In the genomic region with DNA sequence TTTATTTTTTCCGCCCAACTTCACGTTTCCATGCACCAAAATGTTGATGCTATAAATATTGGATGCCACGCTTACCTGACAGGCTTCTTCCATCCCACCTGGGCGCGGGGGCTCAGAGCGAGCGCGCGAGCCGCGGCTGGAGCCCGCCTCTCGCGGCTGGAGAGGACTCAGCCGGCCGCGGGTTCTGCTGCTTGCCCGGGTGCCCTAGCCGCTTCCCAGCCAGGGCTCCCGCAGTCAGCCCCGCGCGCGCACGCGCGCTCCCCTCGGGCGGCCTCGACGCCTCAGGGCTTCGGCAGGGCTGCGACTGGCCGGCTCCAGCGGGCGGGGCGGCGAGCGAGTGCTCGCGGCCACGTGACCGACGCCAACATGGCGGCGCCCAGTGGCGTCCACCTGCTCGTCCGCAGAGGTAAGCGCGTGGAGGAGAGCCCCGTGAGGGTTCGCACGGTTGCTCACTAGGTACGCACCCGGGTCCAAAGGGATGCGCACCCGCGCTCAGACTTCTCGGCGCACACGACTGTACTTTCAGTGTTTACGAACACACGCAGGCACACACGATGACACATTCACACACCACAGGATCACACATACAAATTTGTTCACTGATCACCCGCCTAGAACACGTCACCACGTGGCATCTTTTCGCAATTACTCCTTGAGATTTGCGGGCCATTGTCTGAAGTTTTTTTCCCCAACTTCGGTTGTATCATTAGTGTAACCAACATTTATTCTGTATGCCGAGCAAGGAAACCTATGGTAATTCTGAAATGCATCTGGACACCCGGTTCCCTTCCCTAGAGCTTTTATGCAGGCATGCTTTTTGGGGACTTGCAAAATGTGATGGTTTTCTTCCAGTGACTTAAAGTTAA, we compare ENCODE assay signal across 1 cellular context.
TF ChIP-seq lines count a peak whose summit lies in the region.

A gene (plus strand): TSS at position 350 of the 866 bp plus-strand sequence. CDS start 17 bp downstream, at position 367.

TF ChIP-seq in HEK293, 187 proteins besides CTCF, POLR2A, EP300 and RAD21 (continued from another document and continues in another):
- TF ChIP-seq, protein P1, sequence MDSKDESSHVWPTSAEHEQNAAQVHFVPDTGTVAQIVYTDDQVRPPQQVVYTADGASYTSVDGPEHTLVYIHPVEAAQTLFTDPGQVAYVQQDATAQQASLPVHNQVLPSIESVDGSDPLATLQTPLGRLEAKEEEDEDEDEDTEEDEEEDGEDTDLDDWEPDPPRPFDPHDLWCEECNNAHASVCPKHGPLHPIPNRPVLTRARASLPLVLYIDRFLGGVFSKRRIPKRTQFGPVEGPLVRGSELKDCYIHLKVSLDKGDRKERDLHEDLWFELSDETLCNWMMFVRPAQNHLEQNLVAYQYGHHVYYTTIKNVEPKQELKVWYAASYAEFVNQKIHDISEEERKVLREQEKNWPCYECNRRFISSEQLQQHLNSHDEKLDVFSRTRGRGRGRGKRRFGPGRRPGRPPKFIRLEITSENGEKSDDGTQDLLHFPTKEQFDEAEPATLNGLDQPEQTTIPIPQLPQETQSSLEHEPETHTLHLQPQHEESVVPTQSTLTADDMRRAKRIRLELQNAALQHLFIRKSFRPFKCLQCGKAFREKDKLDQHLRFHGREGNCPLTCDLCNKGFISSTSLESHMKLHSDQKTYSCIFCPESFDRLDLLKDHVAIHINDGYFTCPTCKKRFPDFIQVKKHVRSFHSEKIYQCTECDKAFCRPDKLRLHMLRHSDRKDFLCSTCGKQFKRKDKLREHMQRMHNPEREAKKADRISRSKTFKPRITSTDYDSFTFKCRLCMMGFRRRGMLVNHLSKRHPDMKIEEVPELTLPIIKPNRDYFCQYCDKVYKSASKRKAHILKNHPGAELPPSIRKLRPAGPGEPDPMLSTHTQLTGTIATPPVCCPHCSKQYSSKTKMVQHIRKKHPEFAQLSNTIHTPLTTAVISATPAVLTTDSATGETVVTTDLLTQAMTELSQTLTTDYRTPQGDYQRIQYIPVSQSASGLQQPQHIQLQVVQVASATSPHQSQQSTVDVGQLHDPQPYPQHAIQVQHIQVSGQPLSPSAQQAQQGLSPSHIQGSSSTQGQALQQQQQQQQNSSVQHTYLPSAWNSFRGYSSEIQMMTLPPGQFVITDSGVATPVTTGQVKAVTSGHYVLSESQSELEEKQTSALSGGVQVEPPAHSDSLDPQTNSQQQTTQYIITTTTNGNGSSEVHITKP (tag by site-specific recombination; IDR thresholded peaks at IDR 0.05) = peak; percentile 83
- TF ChIP-seq, protein P2, sequence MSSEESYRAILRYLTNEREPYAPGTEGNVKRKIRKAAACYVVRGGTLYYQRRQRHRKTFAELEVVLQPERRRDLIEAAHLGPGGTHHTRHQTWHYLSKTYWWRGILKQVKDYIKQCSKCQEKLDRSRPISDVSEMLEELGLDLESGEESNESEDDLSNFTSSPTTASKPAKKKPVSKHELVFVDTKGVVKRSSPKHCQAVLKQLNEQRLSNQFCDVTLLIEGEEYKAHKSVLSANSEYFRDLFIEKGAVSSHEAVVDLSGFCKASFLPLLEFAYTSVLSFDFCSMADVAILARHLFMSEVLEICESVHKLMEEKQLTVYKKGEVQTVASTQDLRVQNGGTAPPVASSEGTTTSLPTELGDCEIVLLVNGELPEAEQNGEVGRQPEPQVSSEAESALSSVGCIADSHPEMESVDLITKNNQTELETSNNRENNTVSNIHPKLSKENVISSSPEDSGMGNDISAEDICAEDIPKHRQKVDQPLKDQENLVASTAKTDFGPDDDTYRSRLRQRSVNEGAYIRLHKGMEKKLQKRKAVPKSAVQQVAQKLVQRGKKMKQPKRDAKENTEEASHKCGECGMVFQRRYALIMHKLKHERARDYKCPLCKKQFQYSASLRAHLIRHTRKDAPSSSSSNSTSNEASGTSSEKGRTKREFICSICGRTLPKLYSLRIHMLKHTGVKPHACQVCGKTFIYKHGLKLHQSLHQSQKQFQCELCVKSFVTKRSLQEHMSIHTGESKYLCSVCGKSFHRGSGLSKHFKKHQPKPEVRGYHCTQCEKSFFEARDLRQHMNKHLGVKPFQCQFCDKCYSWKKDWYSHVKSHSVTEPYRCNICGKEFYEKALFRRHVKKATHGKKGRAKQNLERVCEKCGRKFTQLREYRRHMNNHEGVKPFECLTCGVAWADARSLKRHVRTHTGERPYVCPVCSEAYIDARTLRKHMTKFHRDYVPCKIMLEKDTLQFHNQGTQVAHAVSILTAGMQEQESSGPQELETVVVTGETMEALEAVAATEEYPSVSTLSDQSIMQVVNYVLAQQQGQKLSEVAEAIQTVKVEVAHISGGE (tag by site-specific recombination; conservative IDR thresholded peaks at IDR 0.05; ENCODE audit: low read depth) = peak; percentile 56; the same call in 1 of the 2 replicates
- no peak for TF ChIP-seq ZNF664 (tag by site-specific recombination; IDR thresholded peaks at IDR 0.05)
- no peak for TF ChIP-seq ZNF558 (tag by site-specific recombination; IDR thresholded peaks at IDR 0.05)
- 0 out of 2 replicates have a peak, but pooled peaks have one; percentile 16 for TF ChIP-seq ZBTB48 (tag by site-specific recombination; IDR thresholded peaks at IDR 0.05)
- TF ChIP-seq, protein P3, sequence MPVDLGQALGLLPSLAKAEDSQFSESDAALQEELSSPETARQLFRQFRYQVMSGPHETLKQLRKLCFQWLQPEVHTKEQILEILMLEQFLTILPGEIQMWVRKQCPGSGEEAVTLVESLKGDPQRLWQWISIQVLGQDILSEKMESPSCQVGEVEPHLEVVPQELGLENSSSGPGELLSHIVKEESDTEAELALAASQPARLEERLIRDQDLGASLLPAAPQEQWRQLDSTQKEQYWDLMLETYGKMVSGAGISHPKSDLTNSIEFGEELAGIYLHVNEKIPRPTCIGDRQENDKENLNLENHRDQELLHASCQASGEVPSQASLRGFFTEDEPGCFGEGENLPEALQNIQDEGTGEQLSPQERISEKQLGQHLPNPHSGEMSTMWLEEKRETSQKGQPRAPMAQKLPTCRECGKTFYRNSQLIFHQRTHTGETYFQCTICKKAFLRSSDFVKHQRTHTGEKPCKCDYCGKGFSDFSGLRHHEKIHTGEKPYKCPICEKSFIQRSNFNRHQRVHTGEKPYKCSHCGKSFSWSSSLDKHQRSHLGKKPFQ (tag by site-specific recombination; IDR thresholded peaks at IDR 0.05) = peak; percentile 55; the same call in 1 of the 2 replicates
- TF ChIP-seq ZNF146 (tag by site-specific recombination; IDR thresholded peaks at IDR 0.05) = peak; percentile 25; the same call in 1 of the 2 replicates
- TF ChIP-seq, protein P4, sequence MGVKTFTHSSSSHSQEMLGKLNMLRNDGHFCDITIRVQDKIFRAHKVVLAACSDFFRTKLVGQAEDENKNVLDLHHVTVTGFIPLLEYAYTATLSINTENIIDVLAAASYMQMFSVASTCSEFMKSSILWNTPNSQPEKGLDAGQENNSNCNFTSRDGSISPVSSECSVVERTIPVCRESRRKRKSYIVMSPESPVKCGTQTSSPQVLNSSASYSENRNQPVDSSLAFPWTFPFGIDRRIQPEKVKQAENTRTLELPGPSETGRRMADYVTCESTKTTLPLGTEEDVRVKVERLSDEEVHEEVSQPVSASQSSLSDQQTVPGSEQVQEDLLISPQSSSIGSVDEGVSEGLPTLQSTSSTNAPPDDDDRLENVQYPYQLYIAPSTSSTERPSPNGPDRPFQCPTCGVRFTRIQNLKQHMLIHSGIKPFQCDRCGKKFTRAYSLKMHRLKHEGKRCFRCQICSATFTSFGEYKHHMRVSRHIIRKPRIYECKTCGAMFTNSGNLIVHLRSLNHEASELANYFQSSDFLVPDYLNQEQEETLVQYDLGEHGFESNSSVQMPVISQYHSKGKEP (tag by site-specific recombination; IDR thresholded peaks at IDR 0.05) = peak; percentile 61; the same call in 1 of the 2 replicates
- peak; percentile 83 for TF ChIP-seq ZBTB17 (tag by site-specific recombination; IDR thresholded peaks at IDR 0.05)
- TF ChIP-seq ZNF701 (tag by site-specific recombination; IDR thresholded peaks at IDR 0.05) = no peak
- TF ChIP-seq ZNF777 (tag by site-specific recombination; IDR thresholded peaks at IDR 0.05; ENCODE audit: borderline replicate concordance) = no peak
- TF ChIP-seq ZSCAN23 (tag by site-specific recombination; IDR thresholded peaks at IDR 0.05) = no peak
- TF ChIP-seq, protein P5, sequence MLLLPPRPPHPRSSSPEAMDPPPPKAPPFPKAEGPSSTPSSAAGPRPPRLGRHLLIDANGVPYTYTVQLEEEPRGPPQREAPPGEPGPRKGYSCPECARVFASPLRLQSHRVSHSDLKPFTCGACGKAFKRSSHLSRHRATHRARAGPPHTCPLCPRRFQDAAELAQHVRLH (tag by site-specific recombination; IDR thresholded peaks at IDR 0.05) = peak; percentile 69; the same call in 1 of the 2 replicates
- peak; percentile 74; the same call in 1 of the 2 replicates for TF ChIP-seq ZNF391 (tag by site-specific recombination; IDR thresholded peaks at IDR 0.05; ENCODE audit: borderline replicate concordance, low read depth)
- peak; percentile 91 for TF ChIP-seq ZNF24 (tag by site-specific recombination; IDR thresholded peaks at IDR 0.05)
- no peak for TF ChIP-seq BCL11A (tag by site-specific recombination; IDR thresholded peaks at IDR 0.05; ENCODE audit: low read depth)
- TF ChIP-seq ZNF621 (tag by site-specific recombination; IDR thresholded peaks at IDR 0.05) = no peak
- TF ChIP-seq TCF7L2 (IDR thresholded peaks at IDR 0.05; ENCODE audit: borderline replicate concordance, low read depth, low read length) = no peak
- TF ChIP-seq ZNF747 (tag by site-specific recombination; IDR thresholded peaks at IDR 0.05) = no peak
- no peak for TF ChIP-seq HOXD13 (CRISPR knock-in tag; IDR thresholded peaks at IDR 0.05; ENCODE audit: borderline replicate concordance)
- no peak for TF ChIP-seq ZNF677 (tag by site-specific recombination; IDR thresholded peaks at IDR 0.05)
- TF ChIP-seq, protein P6, sequence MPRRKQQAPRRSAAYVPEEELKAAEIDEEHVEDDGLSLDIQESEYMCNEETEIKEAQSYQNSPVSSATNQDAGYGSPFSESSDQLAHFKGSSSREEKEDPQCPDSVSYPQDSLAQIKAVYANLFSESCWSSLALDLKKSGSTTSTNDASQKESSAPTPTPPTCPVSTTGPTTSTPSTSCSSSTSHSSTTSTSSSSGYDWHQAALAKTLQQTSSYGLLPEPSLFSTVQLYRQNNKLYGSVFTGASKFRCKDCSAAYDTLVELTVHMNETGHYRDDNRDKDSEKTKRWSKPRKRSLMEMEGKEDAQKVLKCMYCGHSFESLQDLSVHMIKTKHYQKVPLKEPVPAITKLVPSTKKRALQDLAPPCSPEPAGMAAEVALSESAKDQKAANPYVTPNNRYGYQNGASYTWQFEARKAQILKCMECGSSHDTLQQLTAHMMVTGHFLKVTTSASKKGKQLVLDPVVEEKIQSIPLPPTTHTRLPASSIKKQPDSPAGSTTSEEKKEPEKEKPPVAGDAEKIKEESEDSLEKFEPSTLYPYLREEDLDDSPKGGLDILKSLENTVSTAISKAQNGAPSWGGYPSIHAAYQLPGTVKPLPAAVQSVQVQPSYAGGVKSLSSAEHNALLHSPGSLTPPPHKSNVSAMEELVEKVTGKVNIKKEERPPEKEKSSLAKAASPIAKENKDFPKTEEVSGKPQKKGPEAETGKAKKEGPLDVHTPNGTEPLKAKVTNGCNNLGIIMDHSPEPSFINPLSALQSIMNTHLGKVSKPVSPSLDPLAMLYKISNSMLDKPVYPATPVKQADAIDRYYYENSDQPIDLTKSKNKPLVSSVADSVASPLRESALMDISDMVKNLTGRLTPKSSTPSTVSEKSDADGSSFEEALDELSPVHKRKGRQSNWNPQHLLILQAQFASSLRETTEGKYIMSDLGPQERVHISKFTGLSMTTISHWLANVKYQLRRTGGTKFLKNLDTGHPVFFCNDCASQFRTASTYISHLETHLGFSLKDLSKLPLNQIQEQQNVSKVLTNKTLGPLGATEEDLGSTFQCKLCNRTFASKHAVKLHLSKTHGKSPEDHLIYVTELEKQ (tag by site-specific recombination; IDR thresholded peaks at IDR 0.05; ENCODE audit: borderline replicate concordance) = peak; percentile 26; the same call in 1 of the 2 replicates
- TF ChIP-seq, protein P7, sequence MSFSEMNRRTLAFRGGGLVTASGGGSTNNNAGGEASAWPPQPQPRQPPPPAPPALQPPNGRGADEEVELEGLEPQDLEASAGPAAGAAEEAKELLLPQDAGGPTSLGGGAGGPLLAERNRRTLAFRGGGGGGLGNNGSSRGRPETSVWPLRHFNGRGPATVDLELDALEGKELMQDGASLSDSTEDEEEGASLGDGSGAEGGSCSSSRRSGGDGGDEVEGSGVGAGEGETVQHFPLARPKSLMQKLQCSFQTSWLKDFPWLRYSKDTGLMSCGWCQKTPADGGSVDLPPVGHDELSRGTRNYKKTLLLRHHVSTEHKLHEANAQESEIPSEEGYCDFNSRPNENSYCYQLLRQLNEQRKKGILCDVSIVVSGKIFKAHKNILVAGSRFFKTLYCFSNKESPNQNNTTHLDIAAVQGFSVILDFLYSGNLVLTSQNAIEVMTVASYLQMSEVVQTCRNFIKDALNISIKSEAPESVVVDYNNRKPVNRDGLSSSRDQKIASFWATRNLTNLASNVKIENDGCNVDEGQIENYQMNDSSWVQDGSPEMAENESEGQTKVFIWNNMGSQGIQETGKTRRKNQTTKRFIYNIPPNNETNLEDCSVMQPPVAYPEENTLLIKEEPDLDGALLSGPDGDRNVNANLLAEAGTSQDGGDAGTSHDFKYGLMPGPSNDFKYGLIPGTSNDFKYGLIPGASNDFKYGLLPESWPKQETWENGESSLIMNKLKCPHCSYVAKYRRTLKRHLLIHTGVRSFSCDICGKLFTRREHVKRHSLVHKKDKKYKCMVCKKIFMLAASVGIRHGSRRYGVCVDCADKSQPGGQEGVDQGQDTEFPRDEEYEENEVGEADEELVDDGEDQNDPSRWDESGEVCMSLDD (tag by site-specific recombination; IDR thresholded peaks at IDR 0.05) = peak; percentile 31; the same call in 1 of the 2 replicates
- TF ChIP-seq ZBTB20 (tag by site-specific recombination; IDR thresholded peaks at IDR 0.05) = peak; percentile 69; the same call in 1 of the 2 replicates
- TF ChIP-seq, protein P8, sequence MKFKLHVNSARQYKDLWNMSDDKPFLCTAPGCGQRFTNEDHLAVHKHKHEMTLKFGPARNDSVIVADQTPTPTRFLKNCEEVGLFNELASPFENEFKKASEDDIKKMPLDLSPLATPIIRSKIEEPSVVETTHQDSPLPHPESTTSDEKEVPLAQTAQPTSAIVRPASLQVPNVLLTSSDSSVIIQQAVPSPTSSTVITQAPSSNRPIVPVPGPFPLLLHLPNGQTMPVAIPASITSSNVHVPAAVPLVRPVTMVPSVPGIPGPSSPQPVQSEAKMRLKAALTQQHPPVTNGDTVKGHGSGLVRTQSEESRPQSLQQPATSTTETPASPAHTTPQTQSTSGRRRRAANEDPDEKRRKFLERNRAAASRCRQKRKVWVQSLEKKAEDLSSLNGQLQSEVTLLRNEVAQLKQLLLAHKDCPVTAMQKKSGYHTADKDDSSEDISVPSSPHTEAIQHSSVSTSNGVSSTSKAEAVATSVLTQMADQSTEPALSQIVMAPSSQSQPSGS (tag by site-specific recombination; IDR thresholded peaks at IDR 0.05; ENCODE audit: low read depth) = 0 out of 2 replicates have a peak, but pooled peaks have one; percentile 60
- no peak for TF ChIP-seq ZNF529 (tag by site-specific recombination; IDR thresholded peaks at IDR 0.05; ENCODE audit: insufficient replicate concordance)
- TF ChIP-seq EGR2 (tag by site-specific recombination; IDR thresholded peaks at IDR 0.05; ENCODE audit: low read depth) = no peak
- TF ChIP-seq ZNF521 (tag by site-specific recombination; IDR thresholded peaks at IDR 0.05) = no peak
- TF ChIP-seq ZFP69B (tag by site-specific recombination; IDR thresholded peaks at IDR 0.05) = peak; percentile 41; the same call in 1 of the 2 replicates
- TF ChIP-seq ZNF16 (tag by site-specific recombination; IDR thresholded peaks at IDR 0.05; ENCODE audit: low read depth) = no peak
- TF ChIP-seq ZNF549 (tag by site-specific recombination; IDR thresholded peaks at IDR 0.05) = no peak
